ENCODE assay signal across 17 cellular contexts in genomic region chr5:32241034-32241783, GRCh38.
DNase-seq lines count a peak whose midpoint lies in the region; ATAC-seq and TF ChIP-seq lines count a peak whose summit lies in the region.
"Had no signal": no experiment of that assay in that cellular context is flagged by ENCODE, and none has a peak within 500 bp of the region (broad histone marks: within the 10 kb centered on the region; RNA-seq: fewer than 3 reads in every experiment).

No MANE protein-coding gene starts in this region.

- ATAC-seq in HG02798 (IDR thresholded peaks at IDR 0.05; ENCODE audit: poor library complexity, unreplicated experiment), result peak; percentile 56
- no peak for ATAC-seq in naive thymus-derived CD8-positive, alpha-beta T cell
- no peak for ATAC-seq in body of pancreas
- no peak for ATAC-seq in HG03045 (IDR thresholded peaks at IDR 0.05; ENCODE audit: unreplicated experiment)
- ATAC-seq: gastrocnemius medialis, K562 had no signal

- H3K9me3 Mint-ChIP-seq in naive thymus-derived CD8-positive, alpha-beta T cell, result no peaks in the 10 kb centered on the region
- H3K9me3 Mint-ChIP-seq: activated CD4-positive, alpha-beta T cell treated with anti-CD3 and anti-CD28 coated beads, Interleukin-2, amount 10 ng/mL, durations not matched to agents 7 days and 5 days; activated T-helper 1 cell treated with anti-CD3 and anti-CD28 coated beads, Interleukin-12 subunit alpha, Interleukin-12 subunit beta, Interleukin-2, Interleukin-4 antibody, amounts not matched to agents 30 ng/mL and 10 ng/mL and 1 ng/mL, durations not matched to agents 14 hours and 24 hours and 36 hours; T-cell had no signal

- TF ChIP-seq CTCF in body of pancreas (IDR thresholded peaks at IDR 0.05), result no peak
- TF ChIP-seq CTCF in RWPE1 (conservative IDR thresholded peaks at IDR 0.05; ENCODE audit: low read depth), result no peak

- intact Hi-C loops in body of pancreas (cut with DNase I), result no loop called here

- H3K27me3 Mint-ChIP-seq in naive thymus-derived CD8-positive, alpha-beta T cell, result no peaks in the 10 kb centered on the region
- H3K27me3 Mint-ChIP-seq: activated CD4-positive, alpha-beta T cell treated with anti-CD3 and anti-CD28 coated beads, Interleukin-2, amount 10 ng/mL, durations not matched to agents 7 days and 5 days; T-cell had no signal

- TF ChIP-seq POLR2A in body of pancreas (IDR thresholded peaks at IDR 0.05), result no peak

- peaks cover 0 to 39% (median 2%) of the 10 kb centered on the region in 4 donors for H3K4me1 Mint-ChIP-seq in naive thymus-derived CD8-positive, alpha-beta T cell
- H3K4me1 Mint-ChIP-seq: activated CD4-positive, alpha-beta T cell treated with anti-CD3 and anti-CD28 coated beads, Interleukin-2, amount 10 ng/mL, durations not matched to agents 7 days and 5 days had no signal

- POLR2A ChIA-PET in naive thymus-derived CD8-positive, alpha-beta T cell (lab: Charles Lee), result no interaction called here
- POLR2A ChIA-PET in RWPE1 (lab: Yijun Ruan, JAX; ENCODE audit: low non-redundant PET), result no interaction called here

- peaks cover 0 to 40% of the 10 kb centered on the region in 2 donors for H3K36me3 ChIP-seq in body of pancreas (replicated peaks in 1 of 2; ENCODE audit: insufficient read depth in 1 of 2, low read depth in 2 of 2)

- peaks cover 5% of the 10 kb centered on the region for H3K4me1 ChIP-seq in body of pancreas
- H3K4me1 ChIP-seq: gastrocnemius medialis, Peyer's patch had no signal

- no peaks in the 10 kb centered on the region for H3K27me3 ChIP-seq in body of pancreas
- H3K27me3 ChIP-seq: gastrocnemius medialis, Peyer's patch had no signal

- 78 to 85% methylated on average over 7 of the region's 7 CpGs for WGBS in body of pancreas, 2 donors

- no peak overlapping the region for H3K4me3 ChIP-seq in body of pancreas
- H3K4me3 ChIP-seq: gastrocnemius medialis, K562, Peyer's patch had no signal

- peaks cover 6 to 78% (median 27%) of the 10 kb centered on the region in 3 donors for H3K36me3 Mint-ChIP-seq in naive thymus-derived CD8-positive, alpha-beta T cell

- H3K9me3 ChIP-seq in body of pancreas, result no peaks in the 10 kb centered on the region
- H3K9me3 ChIP-seq: gastrocnemius medialis, Peyer's patch had no signal

- peak overlapping the region in 7 of 10 donors; percentile 17 to 94 (median 36) for H3K27ac Mint-ChIP-seq in naive thymus-derived CD8-positive, alpha-beta T cell
- H3K27ac Mint-ChIP-seq: activated CD4-positive, alpha-beta T cell treated with anti-CD3 and anti-CD28 coated beads, Interleukin-2, amount 10 ng/mL, durations not matched to agents 7 days and 5 days; activated T-helper 1 cell treated with anti-CD3 and anti-CD28 coated beads, Interleukin-12 subunit alpha, Interleukin-12 subunit beta, Interleukin-2, Interleukin-4 antibody, amounts not matched to agents 30 ng/mL and 10 ng/mL and 1 ng/mL, durations not matched to agents 14 hours and 24 hours and 36 hours had no signal

- H3K27ac ChIP-seq in caudate nucleus (ENCODE audit: low read depth, low read length), result peak overlapping the region; percentile 24
- H3K27ac ChIP-seq in body of pancreas, result no peak overlapping the region
- H3K27ac ChIP-seq in RWPE1, result no peak overlapping the region
- H3K27ac ChIP-seq: gastrocnemius medialis, Peyer's patch had no signal

- CTCF ChIA-PET in RWPE1 (lab: Yijun Ruan, JAX), result interaction anchor here (1.8 kb wide), 1 partner anchor 9 kb away, joined by 6 read pairs; no protein-coding TSS in a partner anchor

- peak overlapping the region in 2 of 10 donors; percentile 50 to 71 for H3K4me3 Mint-ChIP-seq in naive thymus-derived CD8-positive, alpha-beta T cell
- H3K4me3 Mint-ChIP-seq: activated CD4-positive, alpha-beta T cell treated with anti-CD3 and anti-CD28 coated beads, Interleukin-2, amount 10 ng/mL, durations not matched to agents 7 days and 5 days; activated T-helper 1 cell treated with anti-CD3 and anti-CD28 coated beads, Interleukin-12 subunit alpha, Interleukin-12 subunit beta, Interleukin-2, Interleukin-4 antibody, amounts not matched to agents 30 ng/mL and 10 ng/mL and 1 ng/mL, durations not matched to agents 14 hours and 24 hours and 36 hours; T-cell had no signal

- DNase-seq in DMS79 (lab: John Stamatoyannopoulos, UW) (peak; percentile 25), caudate nucleus (lab: John Stamatoyannopoulos, UW) (no peak), body of pancreas (no peak), D341Med (ENCODE audit: low spot score) (no peak), RWPE1 (ENCODE audit: low spot score) (no peak)
- peak in 1 of 10 donors; percentile 41 for DNase-seq in naive thymus-derived CD8-positive, alpha-beta T cell
- DNase-seq: activated CD4-positive, alpha-beta T cell treated with anti-CD3 and anti-CD28 coated beads, Interleukin-2, amount 10 ng/mL, durations not matched to agents 7 days and 5 days; effector memory CD4-positive, alpha-beta T cell; gastrocnemius medialis; NCI-H1436; NCI-H446 treated with DMSO at 0.1 percent for 48 hours; Peyer's patch had no signal
